Comparison of ENCODE assay signal across 22 cellular contexts in the genomic region with DNA sequence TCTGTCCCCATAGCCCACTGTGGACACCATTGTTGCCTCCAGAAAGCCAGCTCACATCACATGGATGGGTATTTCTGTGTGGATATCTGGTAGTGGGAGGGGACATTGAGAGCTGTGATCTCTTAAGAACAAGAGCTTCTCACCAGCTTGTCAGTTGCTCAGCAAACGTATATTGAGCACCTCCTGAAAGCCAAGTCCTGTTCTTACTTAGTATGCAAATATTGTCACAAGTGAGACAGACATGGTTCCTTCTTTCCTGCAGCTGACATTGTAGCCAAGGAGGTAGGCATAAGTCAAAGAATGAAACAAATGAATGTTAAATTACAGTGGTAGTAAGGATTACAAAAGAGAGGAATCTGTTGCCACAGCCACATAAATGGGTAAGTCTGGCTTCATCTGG. TPM values are rescaled to one million over a fixed set of nuclear protein-coding genes. Genes with fewer than 3 reads are reported as not detected.
DNase-seq lines count a peak whose midpoint lies in the region; ATAC-seq and TF ChIP-seq lines count a peak whose summit lies in the region.
"Had no signal": no experiment of that assay in that cellular context is flagged by ENCODE, and none has a peak within 500 bp of the region (broad histone marks: within the 10 kb centered on the region; RNA-seq: fewer than 3 reads in every experiment).

No MANE protein-coding gene starts in this region.

- POLR2A ChIA-PET in PC-9 (lab: Charles Lee; ENCODE audit: unreplicated experiment) = interaction anchor here (0.5 kb wide), 1 partner anchor 129 kb away, joined by 3 read pairs; no protein-coding TSS in a partner anchor

- no peaks in the 10 kb centered on the region for H3K27me3 ChIP-seq in PC-9 (ENCODE audit: insufficient read depth, low read depth)
- H3K27me3 ChIP-seq: adrenal gland, transverse colon had no signal

- ATAC-seq in GM18519 (IDR thresholded peaks at IDR 0.05; ENCODE audit: low FRiP score, unreplicated experiment) (peak; percentile 31), GM21390 (IDR thresholded peaks at IDR 0.05; ENCODE audit: unreplicated experiment) (peak; percentile 38), HG03045 (IDR thresholded peaks at IDR 0.05; ENCODE audit: unreplicated experiment) (peak; percentile 37)
- ATAC-seq: activated CD4-positive, alpha-beta T cell treated with anti-CD3 and anti-CD28 coated beads for 36 hours; activated T-cell treated with anti-CD3 and anti-CD28 coated beads, Interleukin-2, amount 50 U/mL, for 4 hours; natural killer cell; Right ventricle myocardium inferior had no signal

- H3K27ac Mint-ChIP-seq in nephron (no peak overlapping the region), Calu3 (ENCODE audit: unreplicated experiment) (no peak overlapping the region)
- H3K27ac Mint-ChIP-seq in activated CD4-positive, alpha-beta T cell treated with anti-CD3 and anti-CD28 coated beads, Interleukin-2, amount 10 ng/mL, durations not matched to agents 24 days and 14 days = no peak overlapping the region
- H3K27ac Mint-ChIP-seq: natural killer cell had no signal

- H3K27me3 Mint-ChIP-seq in nephron (ENCODE audit: low read depth) = no peaks in the 10 kb centered on the region
- peaks cover 4% of the 10 kb centered on the region for H3K27me3 Mint-ChIP-seq in Calu3 (ENCODE audit: unreplicated experiment)
- no peaks in the 10 kb centered on the region for H3K27me3 Mint-ChIP-seq in activated CD4-positive, alpha-beta T cell treated with anti-CD3 and anti-CD28 coated beads, Interleukin-2, amount 10 ng/mL, durations not matched to agents 24 days and 14 days
- H3K27me3 Mint-ChIP-seq: activated CD4-positive, alpha-beta T cell treated with anti-CD3 and anti-CD28 coated beads for 36 hours had no signal

- H3K4me3 Mint-ChIP-seq in nephron (peak overlapping the region in 2 of 3 experiments; percentile 35), Calu3 (ENCODE audit: low read depth, unreplicated experiment) (no peak overlapping the region)
- no peak overlapping the region for H3K4me3 Mint-ChIP-seq in activated CD4-positive, alpha-beta T cell treated with anti-CD3 and anti-CD28 coated beads, Interleukin-2, amount 10 ng/mL, durations not matched to agents 24 days and 14 days
- H3K4me3 Mint-ChIP-seq: activated CD4-positive, alpha-beta T cell treated with anti-CD3 and anti-CD28 coated beads for 36 hours; activated T-cell treated with anti-CD3 and anti-CD28 coated beads, Interleukin-2, amount 50 U/mL, for 4 hours; natural killer cell had no signal

- no peak for TF ChIP-seq CTCF in nephron (IDR thresholded peaks at IDR 0.05; ENCODE audit: unreplicated experiment in 3 of 3)
- no peak for TF ChIP-seq CTCF in Calu3 (IDR thresholded peaks at IDR 0.05; ENCODE audit: unreplicated experiment)
- no peak for TF ChIP-seq CTCF in PC-9 (conservative IDR thresholded peaks at IDR 0.05)

- CTCF ChIA-PET in Calu3 (lab: Charles Lee) = no interaction called here
- CTCF ChIA-PET in PC-9 (lab: Charles Lee) = no interaction called here

- H3K27ac ChIP-seq in PC-9 = no peak overlapping the region
- H3K27ac ChIP-seq: adrenal gland, C4-2B, transverse colon had no signal

- no peak overlapping the region for H2AFZ ChIP-seq in PC-9

- no peaks in the 10 kb centered on the region for H3F3A ChIP-seq in PC-9 (ENCODE audit: insufficient read depth, low read depth)

- peaks cover 14% of the 10 kb centered on the region; the same call in 1 of the 2 replicates for H3K36me3 ChIP-seq in PC-9 (ENCODE audit: low read depth)

- H3K36me3 Mint-ChIP-seq in nephron (ENCODE audit: low read depth) (peaks cover 43% of the 10 kb centered on the region), Calu3 (ENCODE audit: insufficient read depth, unreplicated experiment) (peaks cover 55% of the 10 kb centered on the region)
- H3K36me3 Mint-ChIP-seq in activated CD4-positive, alpha-beta T cell treated with anti-CD3 and anti-CD28 coated beads, Interleukin-2, amount 10 ng/mL, durations not matched to agents 24 days and 14 days (ENCODE audit: low read depth) = peaks cover 44% of the 10 kb centered on the region

- H3K79me2 ChIP-seq in PC-9 (ENCODE audit: low read depth) = peaks cover 29% of the 10 kb centered on the region

- H3K9me3 Mint-ChIP-seq in nephron (no peaks in the 10 kb centered on the region), Calu3 (ENCODE audit: low read depth, unreplicated experiment) (no peaks in the 10 kb centered on the region)
- H3K9me3 Mint-ChIP-seq in activated CD4-positive, alpha-beta T cell treated with anti-CD3 and anti-CD28 coated beads, Interleukin-2, amount 10 ng/mL, durations not matched to agents 24 days and 14 days = no peaks in the 10 kb centered on the region
- H3K9me3 Mint-ChIP-seq: activated T-cell treated with anti-CD3 and anti-CD28 coated beads, Interleukin-2, amount 50 U/mL, for 4 hours; natural killer cell had no signal

- H3K4me2 ChIP-seq in PC-9 = no peak overlapping the region

- no peaks in the 10 kb centered on the region for H3K9me2 ChIP-seq in PC-9 (ENCODE audit: insufficient read depth)

- intact Hi-C loops in Calu3 (cut with micrococcal nuclease; ENCODE audit: unreplicated experiment) (no loop called here), PC-9 (cut with micrococcal nuclease; ENCODE audit: unreplicated experiment) (no loop called here)
- intact Hi-C loops in activated CD4-positive, alpha-beta T cell treated with anti-CD3 and anti-CD28 coated beads, Interleukin-2, amount 10 ng/mL, durations not matched to agents 24 days and 14 days (cut with micrococcal nuclease) = no loop called here

- H3K4me3 ChIP-seq in PC-9 = no peak overlapping the region
- H3K4me3 ChIP-seq: adrenal gland, lung, transverse colon had no signal

- H3K9me3 ChIP-seq in PC-9 (ENCODE audit: insufficient read depth, low read depth) = no peaks in the 10 kb centered on the region
- H3K9me3 ChIP-seq: adrenal gland, transverse colon had no signal

- DNase-seq in NOMO-1 treated with dmso at 0.1 percent for 144 hours (lab: John Stamatoyannopoulos, UW; ENCODE audit: unreplicated experiment) (no peak), Calu3 (no peak), PC-9 (no peak)
- no peak for DNase-seq in activated CD4-positive, alpha-beta T cell treated with anti-CD3 and anti-CD28 coated beads, Interleukin-2, amount 10 ng/mL, durations not matched to agents 24 days and 14 days
- DNase-seq: activated CD4-positive, alpha-beta T cell treated with anti-CD3 and anti-CD28 coated beads for 36 hours; activated T-cell treated with anti-CD3 and anti-CD28 coated beads, Interleukin-2, amount 50 U/mL, for 4 hours; adrenal gland; foreskin melanocyte; Kasumi-1; natural killer cell; NCI-H187; NCI-H774; T-helper 2 cell; transverse colon had no signal

- H3K4me1 Mint-ChIP-seq in nephron (peaks cover 5% of the 10 kb centered on the region), Calu3 (ENCODE audit: low read depth, unreplicated experiment) (peaks cover 32% of the 10 kb centered on the region)
- H3K4me1 Mint-ChIP-seq in activated CD4-positive, alpha-beta T cell treated with anti-CD3 and anti-CD28 coated beads, Interleukin-2, amount 10 ng/mL, durations not matched to agents 24 days and 14 days = peaks cover 37% of the 10 kb centered on the region

- peaks cover 11% of the 10 kb centered on the region; the same call in 1 of the 2 replicates for H4K20me1 ChIP-seq in PC-9 (ENCODE audit: insufficient read depth)

- no TSS peak for BruUV-seq in Calu3 (replicated peaks; lab: Mats Ljungman, UMichigan)
- BruUV-seq in PC-9 (replicated peaks; lab: Mats Ljungman, UMichigan) = no TSS peak

- peaks cover 13% of the 10 kb centered on the region for H3K4me1 ChIP-seq in PC-9 (replicated peaks; ENCODE audit: insufficient read depth)

RNA-seq across cellular contexts. Expression of a gene that starts 3.8 kb away (rescaled TPM):
- total RNA-seq in Calu3 (2022) (96.1 and 106 TPM in 2 replicates), PC-9 (2021) (68.4 and 75.3 TPM in 2 replicates)
- total RNA-seq in activated CD4-positive, alpha-beta T cell treated with anti-CD3 and anti-CD28 coated beads, Interleukin-2, amount 10 ng/mL, durations not matched to agents 24 days and 14 days = 130 and 140 TPM in 2 replicates

RNA-seq across cellular contexts. Expression of a gene that starts 51.4 kb away (rescaled TPM):
- total RNA-seq in Calu3 (2022) = 773 and 1,091 TPM in 2 replicates
- total RNA-seq in activated CD4-positive, alpha-beta T cell treated with anti-CD3 and anti-CD28 coated beads, Interleukin-2, amount 10 ng/mL, durations not matched to agents 24 days and 14 days = 322 and 325 TPM in 2 replicates
- 41.1 and 52.0 TPM in 2 replicates for total RNA-seq in PC-9 (2021)
- total RNA-seq: Daoy had no signal

RNA-seq across cellular contexts. Expression of a gene that starts 58.6 kb away (rescaled TPM):
- total RNA-seq in Calu3 (2022) (0.71 and 0.93 TPM in 2 replicates), PC-9 (2021) (2.6 and 3.2 TPM in 2 replicates)
- not detected in 2 replicates for total RNA-seq in activated CD4-positive, alpha-beta T cell treated with anti-CD3 and anti-CD28 coated beads, Interleukin-2, amount 10 ng/mL, durations not matched to agents 24 days and 14 days
- total RNA-seq: activated CD4-positive, alpha-beta T cell treated with anti-CD3 and anti-CD28 coated beads for 36 hours; activated T-cell treated with anti-CD3 and anti-CD28 coated beads, Interleukin-2, amount 50 U/mL, for 4 hours had no signal

Comparison
In these comparisons a context has a peak if more than half of its experiments do, and no peak if none do; other contexts are left out.
1. H3K4me3 Mint-ChIP-seq: peak in nephron (2 of 3); none in Calu3 (single experiment) and activated CD4-positive, alpha-beta T cell treated with anti-CD3 and anti-CD28 coated beads, Interleukin-2, amount 10 ng/mL, durations not matched to agents 24 days and 14 days (single experiment).
2. Peak in every context shown above with its lines, with median percentiles within 50 percentile points of each other: ATAC-seq.